Comparison of ENCODE assay signal across 1 cellular context in genomic region chr2:231185050-231185725, GRCh38.
TF ChIP-seq lines count a peak whose summit lies in the region.

No MANE protein-coding gene starts in this region.

TF ChIP-seq in H1, 55 proteins besides CTCF, POLR2A, EP300 and RAD21:
- TF ChIP-seq CHD2 (IDR thresholded peaks at IDR 0.05; ENCODE audit: low read length) (no peak), RFX5 (IDR thresholded peaks at IDR 0.05; ENCODE audit: borderline replicate concordance, low read depth, low read length) (no peak), SIN3A (conservative IDR thresholded peaks at IDR 0.05 in 1 of 2, IDR thresholded peaks at IDR 0.05 in 1 of 2; ENCODE audit: low read depth in 1 of 2, low read length in 2 of 2) (no peak), TBP (IDR thresholded peaks at IDR 0.05; ENCODE audit: low read depth, low read length) (no peak), GTF2F1 (IDR thresholded peaks at IDR 0.05; ENCODE audit: borderline replicate concordance, low read depth, low read length) (no peak), RNF2 (IDR thresholded peaks at IDR 0.05; ENCODE audit: borderline replicate concordance, low read depth, low read length, missing control alignments, poor library complexity, severe bottlenecking) (no peak), PHF8 (conservative IDR thresholded peaks at IDR 0.05; ENCODE audit: low read depth, low read length) (no peak), SP4 (IDR thresholded peaks at IDR 0.05; ENCODE audit: low read length) (no peak), JUN (IDR thresholded peaks at IDR 0.05; ENCODE audit: low read depth, low read length) (no peak), BACH1 (IDR thresholded peaks at IDR 0.05; ENCODE audit: low read length) (no peak), SRF (IDR thresholded peaks at IDR 0.05; ENCODE audit: low read depth, low read length) (no peak)
